ENCODE assay signal across 2 cellular contexts in the genomic region with DNA sequence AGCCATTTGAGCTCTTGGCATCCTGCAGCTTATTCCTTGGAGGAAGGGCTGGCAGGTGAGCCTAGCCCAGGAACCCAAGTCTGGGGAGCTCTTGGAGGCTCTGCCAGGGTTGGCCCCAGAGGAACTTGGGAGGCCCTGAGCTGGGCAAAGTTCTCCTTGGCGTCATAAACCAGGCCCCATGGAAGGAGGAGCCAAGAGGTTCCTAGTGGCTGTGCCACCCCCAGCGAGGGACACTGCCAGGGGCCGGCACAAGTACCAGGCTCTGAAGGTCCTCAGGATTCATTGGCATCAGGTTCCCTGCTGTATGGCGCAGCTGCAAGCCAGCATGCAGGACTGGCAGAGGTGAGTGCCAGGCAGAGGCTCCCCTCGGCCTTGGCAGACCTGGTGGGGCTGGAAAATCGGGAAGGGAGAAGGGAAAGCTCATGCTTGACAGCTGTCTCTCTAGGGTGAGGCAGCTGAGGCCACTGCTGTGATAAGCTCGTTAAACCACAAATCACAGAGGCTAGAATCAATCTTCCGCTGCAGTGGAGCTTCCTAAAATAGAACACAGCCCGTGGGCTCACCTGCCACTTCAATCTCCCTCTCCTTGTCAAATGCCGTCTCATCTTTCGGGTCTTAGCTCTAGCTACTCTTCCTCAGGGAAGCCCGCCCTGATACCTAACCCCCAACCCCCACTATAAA.
TF ChIP-seq lines count a peak whose summit lies in the region.

No MANE protein-coding gene starts in this region.

TF ChIP-seq in liver, 16 proteins besides CTCF, POLR2A, EP300 and RAD21:
- TF ChIP-seq HNF4A (conservative IDR thresholded peaks at IDR 0.05): peak; percentile 15 to 35
- TF ChIP-seq, protein P1, sequence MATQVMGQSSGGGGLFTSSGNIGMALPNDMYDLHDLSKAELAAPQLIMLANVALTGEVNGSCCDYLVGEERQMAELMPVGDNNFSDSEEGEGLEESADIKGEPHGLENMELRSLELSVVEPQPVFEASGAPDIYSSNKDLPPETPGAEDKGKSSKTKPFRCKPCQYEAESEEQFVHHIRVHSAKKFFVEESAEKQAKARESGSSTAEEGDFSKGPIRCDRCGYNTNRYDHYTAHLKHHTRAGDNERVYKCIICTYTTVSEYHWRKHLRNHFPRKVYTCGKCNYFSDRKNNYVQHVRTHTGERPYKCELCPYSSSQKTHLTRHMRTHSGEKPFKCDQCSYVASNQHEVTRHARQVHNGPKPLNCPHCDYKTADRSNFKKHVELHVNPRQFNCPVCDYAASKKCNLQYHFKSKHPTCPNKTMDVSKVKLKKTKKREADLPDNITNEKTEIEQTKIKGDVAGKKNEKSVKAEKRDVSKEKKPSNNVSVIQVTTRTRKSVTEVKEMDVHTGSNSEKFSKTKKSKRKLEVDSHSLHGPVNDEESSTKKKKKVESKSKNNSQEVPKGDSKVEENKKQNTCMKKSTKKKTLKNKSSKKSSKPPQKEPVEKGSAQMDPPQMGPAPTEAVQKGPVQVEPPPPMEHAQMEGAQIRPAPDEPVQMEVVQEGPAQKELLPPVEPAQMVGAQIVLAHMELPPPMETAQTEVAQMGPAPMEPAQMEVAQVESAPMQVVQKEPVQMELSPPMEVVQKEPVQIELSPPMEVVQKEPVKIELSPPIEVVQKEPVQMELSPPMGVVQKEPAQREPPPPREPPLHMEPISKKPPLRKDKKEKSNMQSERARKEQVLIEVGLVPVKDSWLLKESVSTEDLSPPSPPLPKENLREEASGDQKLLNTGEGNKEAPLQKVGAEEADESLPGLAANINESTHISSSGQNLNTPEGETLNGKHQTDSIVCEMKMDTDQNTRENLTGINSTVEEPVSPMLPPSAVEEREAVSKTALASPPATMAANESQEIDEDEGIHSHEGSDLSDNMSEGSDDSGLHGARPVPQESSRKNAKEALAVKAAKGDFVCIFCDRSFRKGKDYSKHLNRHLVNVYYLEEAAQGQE (IDR thresholded peaks at IDR 0.05): no peak

TF ChIP-seq in HepG2, 621 proteins besides CTCF, POLR2A, EP300 and RAD21:
- no peak for TF ChIP-seq SYNCRIP (IDR thresholded peaks at IDR 0.05; ENCODE audit: insufficient read depth, low read depth, low read length)
- TF ChIP-seq TCF7L2 (IDR thresholded peaks at IDR 0.05; ENCODE audit: low read depth, low read length): no peak
- no peak for TF ChIP-seq PAF1 (CRISPR knock-in tag; IDR thresholded peaks at IDR 0.05)
- no peak for TF ChIP-seq ZNF451 (CRISPR knock-in tag; IDR thresholded peaks at IDR 0.05)
- no peak for TF ChIP-seq ZFP90 (CRISPR knock-in tag; IDR thresholded peaks at IDR 0.05; ENCODE audit: borderline replicate concordance)
- TF ChIP-seq, protein P2, sequence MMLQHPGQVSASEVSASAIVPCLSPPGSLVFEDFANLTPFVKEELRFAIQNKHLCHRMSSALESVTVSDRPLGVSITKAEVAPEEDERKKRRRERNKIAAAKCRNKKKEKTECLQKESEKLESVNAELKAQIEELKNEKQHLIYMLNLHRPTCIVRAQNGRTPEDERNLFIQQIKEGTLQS (CRISPR knock-in tag; IDR thresholded peaks at IDR 0.05): no peak
- TF ChIP-seq EZH2 (conservative IDR thresholded peaks at IDR 0.05; ENCODE audit: low read depth, low read length): no peak
TF ChIP-seq in HepG2: peak in this region for 0.
